ENCODE assay signal across 34 cellular contexts in genomic region chr1:22352896-22353295, GRCh38.
"Had no signal": no experiment of that assay in that cellular context is flagged by ENCODE, and none has a peak within 500 bp of the region (broad histone marks: within the 10 kb centered on the region; RNA-seq: fewer than 3 reads in every experiment).

No MANE protein-coding gene starts in this region.

- H3K36me3 ChIP-seq: MG63 had no signal

- DNase-seq: Karpas-422, Kasumi-1, MG63, MM.1S, MV-4-11, NCI-H1048, NCI-H1092, NCI-H1092 treated with DMSO at 0.1 percent for 48 hours, NCI-H1105, NCI-H1105 treated with DMSO at 0.1 percent for 48 hours, NCI-H1417, NCI-H1417 treated with DMSO at 0.1 percent for 48 hours, NCI-H1436, NCI-H1436 treated with DMSO at 0.1 percent for 48 hours, NCI-H146, NCI-H1694, NCI-H1694 treated with DMSO at 0.1 percent for 48 hours, NCI-H187, NCI-H187 treated with DMSO at 0.1 percent for 48 hours, NCI-H1930, NCI-H2029, NCI-H2029 treated with DMSO at 0.1 percent for 48 hours, NCI-H2081 treated with DMSO at 0.1 percent for 48 hours, NCI-H2107, NCI-H2171, NCI-H2171 treated with DMSO at 0.1 percent for 48 hours, NCI-H2227 treated with DMSO at 0.1 percent for 48 hours, NCI-H226, NCI-H345, NCI-H446, NCI-H446 treated with DMSO at 0.1 percent for 48 hours, NCI-H510A, NCI-H510A treated with DMSO at 0.1 percent for 48 hours, NCI-H524 had no signal

- H3K9me3 ChIP-seq: MG63 had no signal

- H3K4me3 ChIP-seq: MG63 had no signal
